24 cellular contexts compared by ENCODE assay signal in genomic region chrX:20668550-20668949, GRCh38.
"Had no signal": no experiment of that assay in that cellular context is flagged by ENCODE, and none has a peak within 500 bp of the region (broad histone marks: within the 10 kb centered on the region; RNA-seq: fewer than 3 reads in every experiment).

No MANE protein-coding gene starts in this region.

- H3K27ac ChIP-seq: adrenal gland, ascending aorta, hepatocyte, left ventricle myocardium inferior, neutrophil, ovary, psoas muscle, right atrium auricular region, upper lobe of left lung had no signal

- DNase-seq: activated CD4-positive, alpha-beta T cell treated with anti-CD3 and anti-CD28 coated beads, Interleukin-2, amount 50 U/mL, for 48 hours; activated CD8-positive, alpha-beta memory T cell treated with anti-CD3 and anti-CD28 coated beads, Interleukin-2, amount 50 U/mL, for 48 hours; activated naive CD4-positive, alpha-beta T cell; activated T-cell treated with anti-CD3 and anti-CD28 coated beads, Interleukin-2, amount 50 U/mL, for 4 hours; adrenal gland; central memory CD4-positive, alpha-beta T cell; effector memory CD4-positive, alpha-beta T cell; foreskin melanocyte; glutamatergic neuron; immature natural killer cell; kidney glomerular epithelial cell; left ventricle myocardium inferior; ovary; psoas muscle; spleen; stimulated activated CD4-positive, alpha-beta T cell treated with anti-CD3 and anti-CD28 coated beads, Interleukin-4, amount 100 ng/mL, for 1 hour; stimulated activated naive CD4-positive, alpha-beta T cell treated with Interleukin-2 at 50 U/mL for 16 hours; upper lobe of left lung had no signal

- ATAC-seq: activated T-cell treated with anti-CD3 and anti-CD28 coated beads, Interleukin-2, amount 50 U/mL, for 4 hours; natural killer cell treated with Interleukin-12 subunit alpha and Interleukin-12 subunit beta and Interleukin-15 and Interleukin-18, amount 100 ng/mL, for 72 hours; psoas muscle; WTC11 had no signal

- H3K4me1 ChIP-seq: adrenal gland, ascending aorta, left ventricle myocardium inferior, psoas muscle, right atrium auricular region, spleen, upper lobe of left lung had no signal

- H3K27me3 ChIP-seq: ascending aorta, hepatocyte, neutrophil, ovary, spleen, upper lobe of left lung had no signal
